ENCODE assay signal across 1 cellular context in genomic region chr22:36417281-36417686, GRCh38.
TF ChIP-seq lines count a peak whose summit lies in the region.

No MANE protein-coding gene starts in this region.

TF ChIP-seq in HepG2, 621 proteins besides CTCF, POLR2A, EP300 and RAD21 (continued from another document):
- TF ChIP-seq KDM3A (CRISPR knock-in tag; IDR thresholded peaks at IDR 0.05; ENCODE audit: low read depth), result no peak
- no peak for TF ChIP-seq HNRNPL (IDR thresholded peaks at IDR 0.05; ENCODE audit: low read depth, low read length)
- peak; percentile 95 for TF ChIP-seq ZNF768 (CRISPR knock-in tag; IDR thresholded peaks at IDR 0.05)
- peak; percentile 55; the same call in 1 of the 2 replicates for TF ChIP-seq ZNF121 (CRISPR knock-in tag; IDR thresholded peaks at IDR 0.05)
- peak; percentile 38; the same call in 1 of the 2 replicates for TF ChIP-seq ZNF460 (CRISPR knock-in tag; IDR thresholded peaks at IDR 0.05; ENCODE audit: borderline replicate concordance)
- no peak for TF ChIP-seq ZNF530 (CRISPR knock-in tag; IDR thresholded peaks at IDR 0.05; ENCODE audit: low read depth)
- TF ChIP-seq ZNF687 (CRISPR knock-in tag; IDR thresholded peaks at IDR 0.05), result peak; percentile 37
